Comparison of ENCODE assay signal across 35 cellular contexts in genomic region chr20:51363813-51364212, GRCh38.
"Had no signal": no experiment of that assay in that cellular context is flagged by ENCODE, and none has a peak within 500 bp of the region (broad histone marks: within the 10 kb centered on the region; RNA-seq: fewer than 3 reads in every experiment).

No MANE protein-coding gene starts in this region.

- H3K4me3 ChIP-seq: ascending aorta, body of pancreas had no signal

- DNase-seq: activated CD4-positive, alpha-beta T cell treated with anti-CD3 and anti-CD28 coated beads for 1 hour; activated CD4-positive, alpha-beta T cell treated with anti-CD3 and anti-CD28 coated beads, Interleukin-2, amount 10 ng/mL, durations not matched to agents 24 days and 14 days; activated CD4-positive, alpha-beta T cell treated with anti-CD3 and anti-CD28 coated beads, Interleukin-2, amount 50 U/mL, for 4 hours; activated CD4-positive, CD25-positive, alpha-beta regulatory T cell; activated CD8-positive, alpha-beta T cell treated with anti-CD3 and anti-CD28 coated beads for 36 hours; activated effector memory CD4-positive, alpha-beta T cell treated with anti-CD3 and anti-CD28 coated beads, Interleukin-2, amount 50 U/mL, for 16 hours; activated naive CD4-positive, alpha-beta T cell; activated naive CD4-positive, alpha-beta T cell treated with anti-CD3 and anti-CD28 coated beads, Interleukin-2, amount 50 U/mL, for 16 hours; activated naive CD8-positive, alpha-beta T cell treated with anti-CD3 and anti-CD28 coated beads for 36 hours; activated T-cell treated with anti-CD3 and anti-CD28 coated beads, Interleukin-2, amount 50 U/mL, for 1 hour; activated T-cell treated with anti-CD3 and anti-CD28 coated beads, Interleukin-2, amount 50 U/mL, for 72 hours; amygdala; body of pancreas; caudate nucleus; cerebellar nuclear complex; Karpas-422; KBM-7; NCI-H1048; NCI-H1105 treated with DMSO at 0.1 percent for 48 hours; NCI-H1436; NCI-H1694; NCI-H1930; NCI-H2081 treated with DMSO at 0.1 percent for 48 hours; NCI-H226; NCI-H446 treated with DMSO at 0.1 percent for 48 hours; NCI-H524; NCI-H69; NCI-H82; SIG-M5; T1000; WERI-Rb-1 had no signal

- H3K36me3 Mint-ChIP-seq: activated naive CD8-positive, alpha-beta T cell treated with anti-CD3 and anti-CD28 coated beads for 36 hours had no signal

- H3K4me1 ChIP-seq: body of pancreas had no signal

- H3K27ac Mint-ChIP-seq: activated CD4-positive, alpha-beta T cell treated with anti-CD3 and anti-CD28 coated beads, Interleukin-2, amount 10 ng/mL, durations not matched to agents 24 days and 14 days; activated CD8-positive, alpha-beta T cell treated with anti-CD3 and anti-CD28 coated beads for 36 hours; activated naive CD8-positive, alpha-beta T cell treated with anti-CD3 and anti-CD28 coated beads for 36 hours; activated T-cell treated with anti-CD3 and anti-CD28 coated beads, Interleukin-2, amount 50 U/mL, for 72 hours; activated T-helper 17 cell treated with anti-CD3 and anti-CD28 coated beads, Interleukin-2, amount 50 U/mL, for 72 hours had no signal

- H3K36me3 ChIP-seq: ascending aorta, WERI-Rb-1 had no signal

- H3K4me1 Mint-ChIP-seq: activated naive CD8-positive, alpha-beta T cell treated with anti-CD3 and anti-CD28 coated beads for 36 hours had no signal

- H3K27ac ChIP-seq: ascending aorta, body of pancreas, WERI-Rb-1 had no signal

- H3K9me3 ChIP-seq: ascending aorta, body of pancreas had no signal

- H3K27me3 Mint-ChIP-seq: activated CD8-positive, alpha-beta T cell treated with anti-CD3 and anti-CD28 coated beads for 36 hours; activated naive CD8-positive, alpha-beta T cell treated with anti-CD3 and anti-CD28 coated beads for 36 hours; activated T-helper 17 cell treated with anti-CD3 and anti-CD28 coated beads, Interleukin-2, amount 50 U/mL, for 72 hours had no signal

- H3K27me3 ChIP-seq: ascending aorta, body of pancreas had no signal

- ATAC-seq: activated CD8-positive, alpha-beta T cell treated with anti-CD3 and anti-CD28 coated beads for 36 hours; body of pancreas; Panc1; Right ventricle myocardium inferior had no signal

- H3K4me3 Mint-ChIP-seq: activated CD4-positive, alpha-beta T cell treated with anti-CD3 and anti-CD28 coated beads, Interleukin-2, amount 10 ng/mL, durations not matched to agents 24 days and 14 days; activated CD8-positive, alpha-beta T cell treated with anti-CD3 and anti-CD28 coated beads for 36 hours; activated naive CD8-positive, alpha-beta T cell treated with anti-CD3 and anti-CD28 coated beads for 36 hours; activated T-cell treated with anti-CD3 and anti-CD28 coated beads, Interleukin-2, amount 50 U/mL, for 72 hours; activated T-helper 17 cell treated with anti-CD3 and anti-CD28 coated beads, Interleukin-2, amount 50 U/mL, for 72 hours had no signal
